Comparison of ENCODE assay signal across 1 cellular context in genomic region chr20:53875452-53875851, GRCh38.
TF ChIP-seq lines count a peak whose summit lies in the region.

No MANE protein-coding gene starts in this region.

TF ChIP-seq in K562, 482 proteins besides CTCF, POLR2A, EP300 and RAD21 (continued from another document):
- TF ChIP-seq, protein P1, sequence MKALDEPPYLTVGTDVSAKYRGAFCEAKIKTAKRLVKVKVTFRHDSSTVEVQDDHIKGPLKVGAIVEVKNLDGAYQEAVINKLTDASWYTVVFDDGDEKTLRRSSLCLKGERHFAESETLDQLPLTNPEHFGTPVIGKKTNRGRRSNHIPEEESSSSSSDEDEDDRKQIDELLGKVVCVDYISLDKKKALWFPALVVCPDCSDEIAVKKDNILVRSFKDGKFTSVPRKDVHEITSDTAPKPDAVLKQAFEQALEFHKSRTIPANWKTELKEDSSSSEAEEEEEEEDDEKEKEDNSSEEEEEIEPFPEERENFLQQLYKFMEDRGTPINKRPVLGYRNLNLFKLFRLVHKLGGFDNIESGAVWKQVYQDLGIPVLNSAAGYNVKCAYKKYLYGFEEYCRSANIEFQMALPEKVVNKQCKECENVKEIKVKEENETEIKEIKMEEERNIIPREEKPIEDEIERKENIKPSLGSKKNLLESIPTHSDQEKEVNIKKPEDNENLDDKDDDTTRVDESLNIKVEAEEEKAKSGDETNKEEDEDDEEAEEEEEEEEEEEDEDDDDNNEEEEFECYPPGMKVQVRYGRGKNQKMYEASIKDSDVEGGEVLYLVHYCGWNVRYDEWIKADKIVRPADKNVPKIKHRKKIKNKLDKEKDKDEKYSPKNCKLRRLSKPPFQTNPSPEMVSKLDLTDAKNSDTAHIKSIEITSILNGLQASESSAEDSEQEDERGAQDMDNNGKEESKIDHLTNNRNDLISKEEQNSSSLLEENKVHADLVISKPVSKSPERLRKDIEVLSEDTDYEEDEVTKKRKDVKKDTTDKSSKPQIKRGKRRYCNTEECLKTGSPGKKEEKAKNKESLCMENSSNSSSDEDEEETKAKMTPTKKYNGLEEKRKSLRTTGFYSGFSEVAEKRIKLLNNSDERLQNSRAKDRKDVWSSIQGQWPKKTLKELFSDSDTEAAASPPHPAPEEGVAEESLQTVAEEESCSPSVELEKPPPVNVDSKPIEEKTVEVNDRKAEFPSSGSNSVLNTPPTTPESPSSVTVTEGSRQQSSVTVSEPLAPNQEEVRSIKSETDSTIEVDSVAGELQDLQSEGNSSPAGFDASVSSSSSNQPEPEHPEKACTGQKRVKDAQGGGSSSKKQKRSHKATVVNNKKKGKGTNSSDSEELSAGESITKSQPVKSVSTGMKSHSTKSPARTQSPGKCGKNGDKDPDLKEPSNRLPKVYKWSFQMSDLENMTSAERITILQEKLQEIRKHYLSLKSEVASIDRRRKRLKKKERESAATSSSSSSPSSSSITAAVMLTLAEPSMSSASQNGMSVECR (CRISPR knock-in tag; IDR thresholded peaks at IDR 0.05): no peak
- TF ChIP-seq ETV1 (tag; conservative IDR thresholded peaks at IDR 0.05; ENCODE audit: low read depth) (peak; percentile 29; the same call in 1 of the 2 replicates), BHLHE40 (IDR thresholded peaks at IDR 0.05; ENCODE audit: low read length) (no peak), ZNF316 (IDR thresholded peaks at IDR 0.05) (peak; percentile 41; the same call in 1 of the 2 replicates), L3MBTL2 (IDR thresholded peaks at IDR 0.05) (peak; percentile 43), SIRT6 (IDR thresholded peaks at IDR 0.05; ENCODE audit: low read depth, low read length) (no peak), YBX1 (IDR thresholded peaks at IDR 0.05) (no peak), MTF1 (CRISPR knock-in tag; IDR thresholded peaks at IDR 0.05; ENCODE audit: borderline replicate concordance) (no peak), CXXC5 (CRISPR knock-in tag; IDR thresholded peaks at IDR 0.05) (peak; percentile 49)
- TF ChIP-seq, protein P2, sequence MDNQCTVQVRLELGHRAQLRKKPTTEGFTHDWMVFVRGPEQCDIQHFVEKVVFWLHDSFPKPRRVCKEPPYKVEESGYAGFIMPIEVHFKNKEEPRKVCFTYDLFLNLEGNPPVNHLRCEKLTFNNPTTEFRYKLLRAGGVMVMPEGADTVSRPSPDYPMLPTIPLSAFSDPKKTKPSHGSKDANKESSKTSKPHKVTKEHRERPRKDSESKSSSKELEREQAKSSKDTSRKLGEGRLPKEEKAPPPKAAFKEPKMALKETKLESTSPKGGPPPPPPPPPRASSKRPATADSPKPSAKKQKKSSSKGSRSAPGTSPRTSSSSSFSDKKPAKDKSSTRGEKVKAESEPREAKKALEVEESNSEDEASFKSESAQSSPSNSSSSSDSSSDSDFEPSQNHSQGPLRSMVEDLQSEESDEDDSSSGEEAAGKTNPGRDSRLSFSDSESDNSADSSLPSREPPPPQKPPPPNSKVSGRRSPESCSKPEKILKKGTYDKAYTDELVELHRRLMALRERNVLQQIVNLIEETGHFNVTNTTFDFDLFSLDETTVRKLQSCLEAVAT (IDR thresholded peaks at IDR 0.05): peak in 1 of 2 experiments; percentile 81; a peak in 1 of 4 replicates
- TF ChIP-seq, protein P3, sequence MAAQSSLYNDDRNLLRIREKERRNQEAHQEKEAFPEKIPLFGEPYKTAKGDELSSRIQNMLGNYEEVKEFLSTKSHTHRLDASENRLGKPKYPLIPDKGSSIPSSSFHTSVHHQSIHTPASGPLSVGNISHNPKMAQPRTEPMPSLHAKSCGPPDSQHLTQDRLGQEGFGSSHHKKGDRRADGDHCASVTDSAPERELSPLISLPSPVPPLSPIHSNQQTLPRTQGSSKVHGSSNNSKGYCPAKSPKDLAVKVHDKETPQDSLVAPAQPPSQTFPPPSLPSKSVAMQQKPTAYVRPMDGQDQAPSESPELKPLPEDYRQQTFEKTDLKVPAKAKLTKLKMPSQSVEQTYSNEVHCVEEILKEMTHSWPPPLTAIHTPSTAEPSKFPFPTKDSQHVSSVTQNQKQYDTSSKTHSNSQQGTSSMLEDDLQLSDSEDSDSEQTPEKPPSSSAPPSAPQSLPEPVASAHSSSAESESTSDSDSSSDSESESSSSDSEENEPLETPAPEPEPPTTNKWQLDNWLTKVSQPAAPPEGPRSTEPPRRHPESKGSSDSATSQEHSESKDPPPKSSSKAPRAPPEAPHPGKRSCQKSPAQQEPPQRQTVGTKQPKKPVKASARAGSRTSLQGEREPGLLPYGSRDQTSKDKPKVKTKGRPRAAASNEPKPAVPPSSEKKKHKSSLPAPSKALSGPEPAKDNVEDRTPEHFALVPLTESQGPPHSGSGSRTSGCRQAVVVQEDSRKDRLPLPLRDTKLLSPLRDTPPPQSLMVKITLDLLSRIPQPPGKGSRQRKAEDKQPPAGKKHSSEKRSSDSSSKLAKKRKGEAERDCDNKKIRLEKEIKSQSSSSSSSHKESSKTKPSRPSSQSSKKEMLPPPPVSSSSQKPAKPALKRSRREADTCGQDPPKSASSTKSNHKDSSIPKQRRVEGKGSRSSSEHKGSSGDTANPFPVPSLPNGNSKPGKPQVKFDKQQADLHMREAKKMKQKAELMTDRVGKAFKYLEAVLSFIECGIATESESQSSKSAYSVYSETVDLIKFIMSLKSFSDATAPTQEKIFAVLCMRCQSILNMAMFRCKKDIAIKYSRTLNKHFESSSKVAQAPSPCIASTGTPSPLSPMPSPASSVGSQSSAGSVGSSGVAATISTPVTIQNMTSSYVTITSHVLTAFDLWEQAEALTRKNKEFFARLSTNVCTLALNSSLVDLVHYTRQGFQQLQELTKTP (IDR thresholded peaks at IDR 0.05; ENCODE audit: low read depth in 1 of 2, partially characterized antibody in 2 of 2): peak in 1 of 2 experiments; percentile 19
- TF ChIP-seq, protein P4, sequence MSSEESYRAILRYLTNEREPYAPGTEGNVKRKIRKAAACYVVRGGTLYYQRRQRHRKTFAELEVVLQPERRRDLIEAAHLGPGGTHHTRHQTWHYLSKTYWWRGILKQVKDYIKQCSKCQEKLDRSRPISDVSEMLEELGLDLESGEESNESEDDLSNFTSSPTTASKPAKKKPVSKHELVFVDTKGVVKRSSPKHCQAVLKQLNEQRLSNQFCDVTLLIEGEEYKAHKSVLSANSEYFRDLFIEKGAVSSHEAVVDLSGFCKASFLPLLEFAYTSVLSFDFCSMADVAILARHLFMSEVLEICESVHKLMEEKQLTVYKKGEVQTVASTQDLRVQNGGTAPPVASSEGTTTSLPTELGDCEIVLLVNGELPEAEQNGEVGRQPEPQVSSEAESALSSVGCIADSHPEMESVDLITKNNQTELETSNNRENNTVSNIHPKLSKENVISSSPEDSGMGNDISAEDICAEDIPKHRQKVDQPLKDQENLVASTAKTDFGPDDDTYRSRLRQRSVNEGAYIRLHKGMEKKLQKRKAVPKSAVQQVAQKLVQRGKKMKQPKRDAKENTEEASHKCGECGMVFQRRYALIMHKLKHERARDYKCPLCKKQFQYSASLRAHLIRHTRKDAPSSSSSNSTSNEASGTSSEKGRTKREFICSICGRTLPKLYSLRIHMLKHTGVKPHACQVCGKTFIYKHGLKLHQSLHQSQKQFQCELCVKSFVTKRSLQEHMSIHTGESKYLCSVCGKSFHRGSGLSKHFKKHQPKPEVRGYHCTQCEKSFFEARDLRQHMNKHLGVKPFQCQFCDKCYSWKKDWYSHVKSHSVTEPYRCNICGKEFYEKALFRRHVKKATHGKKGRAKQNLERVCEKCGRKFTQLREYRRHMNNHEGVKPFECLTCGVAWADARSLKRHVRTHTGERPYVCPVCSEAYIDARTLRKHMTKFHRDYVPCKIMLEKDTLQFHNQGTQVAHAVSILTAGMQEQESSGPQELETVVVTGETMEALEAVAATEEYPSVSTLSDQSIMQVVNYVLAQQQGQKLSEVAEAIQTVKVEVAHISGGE (CRISPR knock-in tag; IDR thresholded peaks at IDR 0.05): peak in 1 of 3 experiments; percentile 94; a peak in 2 of 6 replicates
